8 cellular contexts compared by ENCODE assay signal in the genomic region with DNA sequence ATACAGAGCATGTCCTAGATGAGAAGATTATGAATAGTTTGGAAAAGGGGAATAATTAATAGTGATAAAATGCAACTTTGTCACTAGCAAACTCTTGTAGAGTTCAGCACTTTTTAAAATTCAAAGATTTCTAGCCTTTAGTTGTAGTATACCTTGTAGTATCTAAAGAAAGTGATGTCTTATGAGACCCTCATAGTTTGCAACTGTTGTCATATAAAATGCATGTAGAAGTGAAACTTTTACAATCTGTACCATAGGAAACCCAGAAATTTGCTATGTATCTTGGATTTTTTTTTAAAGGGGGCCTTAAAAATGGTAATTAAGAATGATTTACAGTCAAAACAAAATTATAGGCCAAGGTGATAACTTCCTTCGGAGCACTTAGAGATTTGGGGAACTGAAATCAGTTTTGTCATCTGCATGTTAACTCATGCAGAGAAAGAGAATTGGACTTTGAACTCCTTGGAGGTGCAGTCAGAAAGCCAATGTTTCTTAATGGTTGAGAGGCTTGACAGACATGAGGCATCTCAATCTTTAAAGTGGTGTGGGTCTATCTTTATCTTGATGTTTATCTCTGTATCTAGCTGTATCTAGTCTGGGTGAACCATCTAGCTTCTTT. TPM values are rescaled to one million over a fixed set of nuclear protein-coding genes. Genes with fewer than 3 reads are reported as not detected.
A peak's percentile ranks its signal among the peaks of the same experiment; 100 is the strongest.
DNase-seq lines count a peak whose midpoint lies in the region; ATAC-seq and TF ChIP-seq lines count a peak whose summit lies in the region.

No MANE protein-coding gene starts in this region.

- no peak for TF ChIP-seq POLR2A in NB4 (IDR thresholded peaks at IDR 0.05; ENCODE audit: extremely low read depth, insufficient read length)

- no peaks in the 10 kb centered on the region for H3K9me3 ChIP-seq in lower lobe of right lung

- H3K27me3 ChIP-seq in lower lobe of right lung (ENCODE audit: low read depth): no peaks in the 10 kb centered on the region

- ATAC-seq in GM21786 (IDR thresholded peaks at IDR 0.05; ENCODE audit: unreplicated experiment): peak; percentile 64
- ATAC-seq in lower lobe of right lung: no peak

- intact Hi-C loops in lower lobe of right lung (cut with DNase I): no loop called here

- in situ Hi-C loops in GM13976 (cut with MboI; ENCODE audit: low sequenced_read_pairs, unreplicated experiment): no loop called here

- TF ChIP-seq CTCF in GM13976 (IDR thresholded peaks at IDR 0.05; ENCODE audit: borderline replicate concordance, control extremely low read depth, extremely low read depth, insufficient read depth, missing control alignments) (no peak), NB4 (IDR thresholded peaks at IDR 0.05; ENCODE audit: low read depth, low read length) (no peak), lower lobe of right lung (IDR thresholded peaks at IDR 0.05) (no peak)

- H3K27ac ChIP-seq in lower lobe of right lung: peak overlapping the region; percentile 97

- no peaks in the 10 kb centered on the region for H3K36me3 ChIP-seq in lower lobe of right lung

- DNase-seq in GM13976 (ENCODE audit: low spot score) (peak; percentile 62), NB4 (ENCODE audit: low read depth) (peak; percentile 53), lower lobe of right lung (no peak), activated gamma-delta T cell (lab: John Stamatoyannopoulos, UW) (no peak), T-helper 2 cell (no peak), NCI-H146 treated with DMSO at 0.1 percent for 48 hours (lab: John Stamatoyannopoulos, UW; ENCODE audit: unreplicated experiment) (no peak)
- no peak for DNase-seq in activated naive CD4-positive, alpha-beta T cell (lab: John Stamatoyannopoulos, UW)

- H3K4me1 ChIP-seq in lower lobe of right lung: peaks cover 8% of the 10 kb centered on the region

- H3K4me3 ChIP-seq in NB4 (ENCODE audit: low read depth, low read length) (peak overlapping the region; percentile 52), lower lobe of right lung (peak overlapping the region; percentile 67)

RNA-seq across cellular contexts. Expression of a gene that starts 1.3 kb away (rescaled TPM):
- 426 TPM for total RNA-seq in lower lobe of right lung

Comparison
In these comparisons a context has a peak if more than half of its experiments do, and no peak if none do; other contexts are left out.
1. DNase-seq: peak in GM13976 (single experiment) and NB4 (single experiment); none in lower lobe of right lung (single experiment), activated gamma-delta T cell (single experiment), activated naive CD4-positive, alpha-beta T cell (0 of 4), T-helper 2 cell (0 of 5) and NCI-H146 treated with DMSO at 0.1 percent for 48 hours (single experiment).